In the genomic region with DNA sequence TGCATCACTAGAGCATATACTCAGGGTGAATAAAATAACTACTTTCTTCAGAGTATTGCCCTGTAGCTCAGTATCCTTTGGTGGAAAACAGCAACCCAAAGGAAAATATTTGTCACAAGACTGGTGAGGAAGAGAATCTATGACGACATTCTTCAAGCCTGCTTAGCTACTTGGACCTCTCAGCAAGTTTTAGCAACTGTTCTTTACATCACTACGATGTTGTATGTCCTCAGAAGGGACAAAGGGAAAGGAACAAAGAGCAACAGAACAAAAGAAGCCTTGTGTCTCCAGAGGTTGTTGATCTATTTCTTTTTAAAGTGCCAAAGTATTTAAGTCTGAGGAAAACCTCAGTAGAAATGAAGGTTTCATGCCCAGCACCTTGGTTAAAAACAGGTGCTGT, we compare ENCODE assay signal across 1 cellular context.
TF ChIP-seq lines count a peak whose summit lies in the region.

No MANE protein-coding gene starts in this region.

TF ChIP-seq in endothelial cell of umbilical vein, 7 proteins besides CTCF, POLR2A, EP300 and RAD21 (continued from another document):
- TF ChIP-seq EZH2 (IDR thresholded peaks at IDR 0.05; ENCODE audit: borderline replicate concordance, low read depth, low read length, severe bottlenecking) (no peak), FOS (IDR thresholded peaks at IDR 0.05; ENCODE audit: borderline replicate concordance, insufficient read depth, low read length) (no peak), JUN (IDR thresholded peaks at IDR 0.05; ENCODE audit: borderline replicate concordance, insufficient read depth, insufficient read length, low read depth) (no peak)
